22 cellular contexts compared by ENCODE assay signal in the genomic region with DNA sequence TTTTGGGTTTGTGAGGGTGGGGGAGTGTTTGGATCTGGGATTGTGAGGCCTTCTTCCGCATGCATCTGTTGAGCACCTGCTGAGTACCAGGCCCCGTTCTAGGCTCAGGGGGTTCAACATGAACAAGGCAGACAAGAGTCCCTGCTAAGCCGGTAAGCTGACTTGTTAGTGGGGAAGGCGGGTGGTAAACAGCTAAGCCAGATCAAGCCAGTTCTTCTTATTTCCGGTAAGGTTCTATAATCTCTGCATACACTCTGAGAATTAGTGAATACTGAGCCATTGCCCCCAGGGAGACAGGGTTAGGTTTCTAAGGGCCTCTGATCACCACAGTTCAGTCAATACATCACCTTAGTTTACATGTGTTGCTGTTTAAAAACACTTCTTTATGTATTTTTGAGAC. TPM values are rescaled to one million over a fixed set of nuclear protein-coding genes. Genes with fewer than 3 reads are reported as not detected.
DNase-seq lines count a peak whose midpoint lies in the region; ATAC-seq, FAIRE-seq and TF ChIP-seq lines count a peak whose summit lies in the region.
"Had no signal": no experiment of that assay in that cellular context is flagged by ENCODE, and none has a peak within 500 bp of the region (broad histone marks: within the 10 kb centered on the region; RNA-seq: fewer than 3 reads in every experiment).

No MANE protein-coding gene starts in this region.

- no peak overlapping the region for H3K27ac Mint-ChIP-seq in T-helper 17 cell

- H3K27ac ChIP-seq in SJSA1 (peak overlapping the region; percentile 58), esophagus squamous epithelium (peak overlapping the region; percentile 25 to 77 (median 49)), sigmoid colon (peak overlapping the region; percentile 62 to 70 (median 66)), testis (no peak overlapping the region), left ventricle myocardium inferior (replicated peaks) (no peak overlapping the region)
- H3K27ac ChIP-seq: BLaER1 treated with 17β-estradiol and CSF1 and Interleukin-3, amounts not matched to agents 10 nM and 100 nM; GM23248; KMS-11 had no signal

- H3K36me3 ChIP-seq in SJSA1 (peaks cover 43% of the 10 kb centered on the region), esophagus squamous epithelium (peaks cover 23 to 59% (median 24%) of the 10 kb centered on the region in 3 donors), sigmoid colon (peaks cover 16 to 50% (median 29%) of the 10 kb centered on the region in 4 donors), testis (ENCODE audit: low read depth, missing control alignments) (no peaks in the 10 kb centered on the region), left ventricle myocardium inferior (peaks cover 53% of the 10 kb centered on the region)

- DNase-seq in D721Med (ENCODE audit: insufficient read length, low spot score) (peak; percentile 44), SJSA1 (ENCODE audit: low read depth in 1 of 2, low spot score in 2 of 2) (no peak), esophagus squamous epithelium (lab: John Stamatoyannopoulos, UW) (no peak), sigmoid colon (no peak), testis (no peak), left ventricle myocardium inferior (no peak), T-helper 17 cell (no peak)
- DNase-seq: CD8-positive, alpha-beta memory T cell; DMS79; GM23248; MV-4-11; NCI-H1694 treated with DMSO at 0.1 percent for 48 hours; NCI-H510A; NCI-H748 treated with DMSO at 0.1 percent for 48 hours; OCI-M1; SHP77 treated with DMSO at 0.1 percent for 48 hours had no signal

- H3K4me1 ChIP-seq in SJSA1 (replicated peaks) (peaks cover 25% of the 10 kb centered on the region), esophagus squamous epithelium (peaks cover 0 to 20% (median 0%) of the 10 kb centered on the region in 3 donors), sigmoid colon (peaks cover 0 to 11% (median 10%) of the 10 kb centered on the region in 4 donors), testis (no peaks in the 10 kb centered on the region), left ventricle myocardium inferior (no peaks in the 10 kb centered on the region)
- H3K4me1 ChIP-seq: BLaER1 treated with 17β-estradiol and CSF1 and Interleukin-3, amounts not matched to agents 10 nM and 100 nM had no signal

- H3K4me3 Mint-ChIP-seq in T-helper 17 cell, result no peak overlapping the region

- FAIRE-seq in D721Med (lab: Jason Lieb, UNC), result peak; percentile 56
- FAIRE-seq: A549, HepG2 had no signal

- TF ChIP-seq EP300 in sigmoid colon (IDR thresholded peaks at IDR 0.05), result no peak

- no peaks in the 10 kb centered on the region for H3K9me3 ChIP-seq in SJSA1 (replicated peaks)
- no peaks in the 10 kb centered on the region for H3K9me3 ChIP-seq in esophagus squamous epithelium
- no peaks in the 10 kb centered on the region for H3K9me3 ChIP-seq in sigmoid colon
- no peaks in the 10 kb centered on the region for H3K9me3 ChIP-seq in testis
- H3K9me3 ChIP-seq in left ventricle myocardium inferior (replicated peaks), result no peaks in the 10 kb centered on the region
- H3K9me3 ChIP-seq in T-helper 17 cell (ENCODE audit: control insufficient read depth, low read length, poor library complexity, severe bottlenecking), result no peaks in the 10 kb centered on the region
- H3K9me3 ChIP-seq: A549; BLaER1 treated with 17β-estradiol and CSF1 and Interleukin-3, amounts not matched to agents 10 nM and 100 nM had no signal

- ATAC-seq in GM19455 (IDR thresholded peaks at IDR 0.05; ENCODE audit: unreplicated experiment) (no peak), T-helper 17 cell (no peak)
- ATAC-seq: A549, HCT116, HepG2 had no signal

- H3K4me3 ChIP-seq in SJSA1 (no peak overlapping the region), esophagus squamous epithelium (no peak overlapping the region), sigmoid colon (no peak overlapping the region), testis (no peak overlapping the region), left ventricle myocardium inferior (no peak overlapping the region)
- H3K4me3 ChIP-seq: A549; BLaER1 treated with 17β-estradiol and CSF1 and Interleukin-3, amounts not matched to agents 10 nM and 100 nM; GM23248 had no signal

- peaks cover 12% of the 10 kb centered on the region for H3K27me3 Mint-ChIP-seq in T-helper 17 cell

- H3K27me3 ChIP-seq in SJSA1 (replicated peaks), result no peaks in the 10 kb centered on the region
- no peaks in the 10 kb centered on the region for H3K27me3 ChIP-seq in esophagus squamous epithelium
- H3K27me3 ChIP-seq in sigmoid colon, result no peaks in the 10 kb centered on the region
- H3K27me3 ChIP-seq in testis, result no peaks in the 10 kb centered on the region
- no peaks in the 10 kb centered on the region for H3K27me3 ChIP-seq in left ventricle myocardium inferior (ENCODE audit: low read depth)
- H3K27me3 ChIP-seq: BLaER1 treated with 17β-estradiol and CSF1 and Interleukin-3, amounts not matched to agents 10 nM and 100 nM had no signal

- H3K36me3 Mint-ChIP-seq in T-helper 17 cell (ENCODE audit: low read depth), result no peaks in the 10 kb centered on the region

- intact Hi-C loops in esophagus squamous epithelium (cut with DNase I), result no loop called here
- intact Hi-C loops in sigmoid colon (cut with DNase I), result no loop called here
- intact Hi-C loops in testis (cut with DNase I; ENCODE audit: low total_unique reads), result no loop called here
- intact Hi-C loops in left ventricle myocardium inferior (cut with micrococcal nuclease), result loop anchor here (5.0 kb wide), 1 partner anchor 89 kb away; no protein-coding TSS in a partner anchor

- no peak for TF ChIP-seq CTCF in D721Med (IDR thresholded peaks at IDR 0.05; ENCODE audit: insufficient read depth, missing control alignments)
- no peak for TF ChIP-seq CTCF in esophagus squamous epithelium (IDR thresholded peaks at IDR 0.05)
- no peak for TF ChIP-seq CTCF in sigmoid colon (IDR thresholded peaks at IDR 0.05)
- TF ChIP-seq CTCF in testis (IDR thresholded peaks at IDR 0.05), result no peak
- TF ChIP-seq CTCF in left ventricle myocardium inferior (IDR thresholded peaks at IDR 0.05; ENCODE audit: borderline replicate concordance), result no peak

- TF ChIP-seq POLR2A in esophagus squamous epithelium (IDR thresholded peaks at IDR 0.05), result no peak
- no peak for TF ChIP-seq POLR2A in sigmoid colon (IDR thresholded peaks at IDR 0.05)
- no peak for TF ChIP-seq POLR2A in testis (IDR thresholded peaks at IDR 0.05)

- H3K4me1 Mint-ChIP-seq in T-helper 17 cell, result peaks cover 7% of the 10 kb centered on the region

- WGBS in esophagus squamous epithelium, 2 donors, result 68 to 82% methylated on average over 5 of the region's 5 CpGs
- WGBS in sigmoid colon, 2 donors, result 90 to 92% methylated on average over 5 of the region's 5 CpGs
- 74 to 87% methylated on average over 5 of the region's 5 CpGs for WGBS in testis, 2 donors

RNA-seq across cellular contexts. Expression of gene EHD2, which starts 9.9 kb away (rescaled TPM):
- total RNA-seq in SJSA1 (2014; rRNA removed; shearing (Covaris generic)), result 25.7 and 35.9 TPM in 2 replicates
- total RNA-seq in esophagus squamous epithelium, result 10 to 100 TPM; 34.8 to 50.7 (median 39.2) TPM
- total RNA-seq in sigmoid colon, result 100 to 1,000 TPM in 1 of 4 donors, 10 to 100 TPM in 3; 41.8 to 184 (median 72.4) TPM
- 10 to 100 TPM in 2 of 3 donors, 1 to 10 TPM in 1; 3.5 to 26.7 (median 10.8) TPM for polyA plus RNA-seq in sigmoid colon
- total RNA-seq in testis, result 10 to 100 TPM; 26.8 to 33.9 TPM
- polyA plus RNA-seq in testis (ENCODE audit: insufficient read depth, low read depth, low replicate concordance), result 37.0 TPM
- 48.2 TPM for total RNA-seq in left ventricle myocardium inferior
- under 1 TPM in 1 of 2 donors, not detected in 1; 0.70 TPM for total RNA-seq in T-helper 17 cell
- polyA plus RNA-seq: CD8-positive, alpha-beta memory T cell had no signal

RNA-seq across cellular contexts. Expression of gene NOP53, which starts 42.0 kb away (rescaled TPM):
- total RNA-seq in SJSA1 (2014; rRNA removed; shearing (Covaris generic)), result 48.9 and 54.0 TPM in 2 replicates
- total RNA-seq in esophagus squamous epithelium (100 to 1,000 TPM; 118 to 522 (median 268) TPM), sigmoid colon (100 to 1,000 TPM; 432 to 576 (median 557) TPM), testis (100 to 1,000 TPM; 166 to 325 TPM), left ventricle myocardium inferior (169 TPM), T-helper 17 cell (100 to 1,000 TPM; 742 to 873 TPM)
- polyA plus RNA-seq in sigmoid colon (100 to 1,000 TPM; 304 to 682 (median 589) TPM), testis (ENCODE audit: insufficient read depth, low read depth, low replicate concordance) (309 TPM)

Comparison
In these comparisons a context has a peak if more than half of its experiments do, and no peak if none do; other contexts are left out.
1. H3K27ac ChIP-seq: peak in SJSA1 (single experiment), esophagus squamous epithelium (4 of 4) and sigmoid colon (4 of 4); none in testis (0 of 2) and left ventricle myocardium inferior (single experiment).
2. RNA of gene EHD2, which starts 9.9 kb away (total RNA-seq): 41.8 to 184 TPM in sigmoid colon, 48.2 TPM in left ventricle myocardium inferior (single experiment), 34.8 to 50.7 TPM in esophagus squamous epithelium, 25.7 to 35.9 TPM in SJSA1 and 26.8 to 33.9 TPM in testis; 0.70 TPM in T-helper 17 cell; every median in the first group is over 10 times any median in the second.